16 cellular contexts compared by ENCODE assay signal in the genomic region with DNA sequence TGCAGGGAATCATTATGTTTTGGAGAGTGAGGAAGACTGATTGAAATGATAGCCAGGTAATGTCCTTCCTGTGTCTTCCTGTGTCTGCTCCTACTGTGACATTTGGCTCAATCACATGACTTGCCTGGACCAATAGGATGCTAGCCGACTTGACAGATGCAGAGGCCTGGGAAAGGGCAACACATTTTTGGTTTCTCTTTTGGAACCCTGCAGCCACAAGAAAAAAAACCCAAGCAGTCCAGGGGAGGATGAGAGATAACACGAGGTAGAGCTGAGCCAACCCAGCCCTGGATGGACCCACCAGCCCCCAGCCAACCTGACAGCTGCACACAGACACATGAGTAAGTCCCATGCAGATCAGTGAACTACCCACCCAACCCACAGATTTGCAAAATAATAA.
DNase-seq lines count a peak whose midpoint lies in the region; ATAC-seq and TF ChIP-seq lines count a peak whose summit lies in the region.
"Had no signal": no experiment of that assay in that cellular context is flagged by ENCODE, and none has a peak within 500 bp of the region (broad histone marks: within the 10 kb centered on the region; RNA-seq: fewer than 3 reads in every experiment).

No MANE protein-coding gene starts in this region.

- H3K36me3 ChIP-seq in DND-41 (ENCODE audit: insufficient read depth, low read length) (no peaks in the 10 kb centered on the region), Karpas-422 (ENCODE audit: insufficient read depth, low read length) (no peaks in the 10 kb centered on the region)
- H3K36me3 ChIP-seq: gastroesophageal sphincter had no signal

- H3K4me1 ChIP-seq in DND-41 (ENCODE audit: insufficient read depth, low read length) (no peaks in the 10 kb centered on the region), Karpas-422 (ENCODE audit: low read length) (peaks cover 7% of the 10 kb centered on the region)
- H3K4me1 ChIP-seq: gastroesophageal sphincter, testis had no signal

- no peaks in the 10 kb centered on the region for H3K27me3 ChIP-seq in DND-41 (ENCODE audit: insufficient read depth, low read length, poor library complexity)
- H3K27me3 ChIP-seq in Karpas-422 (ENCODE audit: low read length), result no peaks in the 10 kb centered on the region
- H3K27me3 ChIP-seq: gastroesophageal sphincter, testis had no signal

- H3K27ac Mint-ChIP-seq in activated T-helper 2 cell treated with anti-CD3 and anti-CD28 coated beads, Interferon-gamma antibody, Interleukin-2, Interleukin-4, amounts not matched to agents 10 μg/mL and 5 μg/mL and 100 μg/mL, durations not matched to agents 14 hours and 24 hours and 36 hours, result no peak overlapping the region
- H3K27ac Mint-ChIP-seq: activated naive CD4-positive, alpha-beta T cell treated with anti-CD3 and anti-CD28 coated beads, Interleukin-2, amount 50 U/mL, for 72 hours; dendritic cell treated with granulocyte-macrophage colony-stimulating factor and Interleukin-4, amounts not matched to agents 40 ng/mL and 50 ng/mL, for 4 days had no signal

- ATAC-seq in DND-41 (ENCODE audit: insufficient read depth, low read depth), result peak; percentile 50
- ATAC-seq in GM19025 (IDR thresholded peaks at IDR 0.05; ENCODE audit: low read depth, unreplicated experiment), result peak; percentile 96
- ATAC-seq in HG02623 (IDR thresholded peaks at IDR 0.05; ENCODE audit: unreplicated experiment), result peak; percentile 75
- no peak for ATAC-seq in HG03378 (IDR thresholded peaks at IDR 0.05; ENCODE audit: unreplicated experiment)
- ATAC-seq: activated naive CD4-positive, alpha-beta T cell treated with anti-CD3 and anti-CD28 coated beads, Interleukin-2, amount 50 U/mL, for 72 hours; gastroesophageal sphincter; Right ventricle myocardium inferior had no signal

- no peaks in the 10 kb centered on the region for H3K27me3 Mint-ChIP-seq in activated T-helper 2 cell treated with anti-CD3 and anti-CD28 coated beads, Interferon-gamma antibody, Interleukin-2, Interleukin-4, amounts not matched to agents 10 μg/mL and 5 μg/mL and 100 μg/mL, durations not matched to agents 14 hours and 24 hours and 36 hours (ENCODE audit: low read depth)
- H3K27me3 Mint-ChIP-seq: dendritic cell treated with granulocyte-macrophage colony-stimulating factor and Interleukin-4, amounts not matched to agents 40 ng/mL and 50 ng/mL, for 4 days had no signal

- intact Hi-C loops in activated T-helper 2 cell treated with anti-CD3 and anti-CD28 coated beads, Interferon-gamma antibody, Interleukin-2, Interleukin-4, amounts not matched to agents 10 μg/mL and 5 μg/mL and 100 μg/mL, durations not matched to agents 14 hours and 24 hours and 36 hours (cut with micrococcal nuclease), result no loop called here

- H3K79me2 ChIP-seq in DND-41 (ENCODE audit: insufficient read depth, low read length), result no peaks in the 10 kb centered on the region
- no peaks in the 10 kb centered on the region for H3K79me2 ChIP-seq in Karpas-422 (ENCODE audit: low read length)

- DNase-seq in DND-41, result peak; percentile 35
- peak; percentile 59 for DNase-seq in Karpas-422
- no peak for DNase-seq in activated T-helper 2 cell treated with anti-CD3 and anti-CD28 coated beads, Interferon-gamma antibody, Interleukin-2, Interleukin-4, amounts not matched to agents 10 μg/mL and 5 μg/mL and 100 μg/mL, durations not matched to agents 14 hours and 24 hours and 36 hours (ENCODE audit: low spot score)
- no peak for DNase-seq in HEK293T (ENCODE audit: extremely low spot score)
- no peak for DNase-seq in AML-193 (lab: John Stamatoyannopoulos, UW)
- DNase-seq: ACHN; activated CD4-positive, alpha-beta T cell treated with anti-CD3 and anti-CD28 coated beads for 1 hour; stimulated activated CD4-positive, alpha-beta T cell treated with anti-CD3 and anti-CD28 coated beads, Interleukin-4, amount 100 ng/mL, for 24 hours; testis had no signal

- no peak overlapping the region for H3K9ac ChIP-seq in DND-41 (ENCODE audit: low read depth, low read length)
- 0 out of 2 replicates have a peak overlapping the region, but pooled peaks have one; percentile 16 for H3K9ac ChIP-seq in Karpas-422 (ENCODE audit: low read length)

- CTCF ChIA-PET in HEK293T (lab: Yijun Ruan, JAX), result no interaction called here

- TF ChIP-seq CTCF in DND-41 (IDR thresholded peaks at IDR 0.05; ENCODE audit: borderline replicate concordance, extremely low read depth, low read length, poor library complexity, severe bottlenecking), result no peak

- H3K9me3 ChIP-seq in DND-41 (ENCODE audit: insufficient read depth, low read length, severe bottlenecking), result no peaks in the 10 kb centered on the region
- no peaks in the 10 kb centered on the region; the same call in 1 of the 2 replicates for H3K9me3 ChIP-seq in Karpas-422 (ENCODE audit: low read length)
- H3K9me3 ChIP-seq: gastroesophageal sphincter, testis had no signal

- H3K4me3 ChIP-seq in DND-41 (ENCODE audit: low read depth in 1 of 2, low read length in 2 of 2) (no peak overlapping the region), Karpas-422 (ENCODE audit: low read length) (peak overlapping the region; percentile 23; the same call in 1 of the 2 replicates)
- H3K4me3 ChIP-seq: gastroesophageal sphincter, testis had no signal

- H3K4me3 Mint-ChIP-seq in activated T-helper 2 cell treated with anti-CD3 and anti-CD28 coated beads, Interferon-gamma antibody, Interleukin-2, Interleukin-4, amounts not matched to agents 10 μg/mL and 5 μg/mL and 100 μg/mL, durations not matched to agents 14 hours and 24 hours and 36 hours (ENCODE audit: low read depth), result no peak overlapping the region
- H3K4me3 Mint-ChIP-seq: dendritic cell treated with granulocyte-macrophage colony-stimulating factor and Interleukin-4, amounts not matched to agents 40 ng/mL and 50 ng/mL, for 4 days had no signal

- H3K4me2 ChIP-seq in DND-41 (ENCODE audit: insufficient read depth, low read length) (no peak overlapping the region), Karpas-422 (ENCODE audit: low read depth, low read length, poor library complexity, severe bottlenecking) (no peak overlapping the region)

- H3K4me1 Mint-ChIP-seq in activated T-helper 2 cell treated with anti-CD3 and anti-CD28 coated beads, Interferon-gamma antibody, Interleukin-2, Interleukin-4, amounts not matched to agents 10 μg/mL and 5 μg/mL and 100 μg/mL, durations not matched to agents 14 hours and 24 hours and 36 hours (ENCODE audit: low read depth), result no peaks in the 10 kb centered on the region

- POLR2A ChIA-PET in HEK293T (lab: Yijun Ruan, JAX), result no interaction called here

- H3K36me3 Mint-ChIP-seq in activated T-helper 2 cell treated with anti-CD3 and anti-CD28 coated beads, Interferon-gamma antibody, Interleukin-2, Interleukin-4, amounts not matched to agents 10 μg/mL and 5 μg/mL and 100 μg/mL, durations not matched to agents 14 hours and 24 hours and 36 hours (ENCODE audit: low read depth), result no peaks in the 10 kb centered on the region

- H4K20me1 ChIP-seq in DND-41 (ENCODE audit: insufficient read depth, low read length) (no peaks in the 10 kb centered on the region), Karpas-422 (ENCODE audit: insufficient read depth, low read depth, low read length) (no peaks in the 10 kb centered on the region)

- H2AFZ ChIP-seq in DND-41 (ENCODE audit: low read depth, low read length) (no peak overlapping the region), Karpas-422 (ENCODE audit: low read length) (peak overlapping the region; percentile 73; the same call in 1 of the 2 replicates)

- peaks cover 6% of the 10 kb centered on the region for H3K9me3 Mint-ChIP-seq in activated T-helper 2 cell treated with anti-CD3 and anti-CD28 coated beads, Interferon-gamma antibody, Interleukin-2, Interleukin-4, amounts not matched to agents 10 μg/mL and 5 μg/mL and 100 μg/mL, durations not matched to agents 14 hours and 24 hours and 36 hours

- H3K27ac ChIP-seq in DND-41 (ENCODE audit: low read length), result no peak overlapping the region
- no peak overlapping the region for H3K27ac ChIP-seq in Karpas-422 (ENCODE audit: low read length)
- H3K27ac ChIP-seq: gastroesophageal sphincter, testis had no signal

- no peaks in the 10 kb centered on the region for H3K9me2 ChIP-seq in Karpas-422 (replicated peaks; ENCODE audit: insufficient read depth, low read length)

TF ChIP-seq in HEK293T, 16 proteins besides CTCF, POLR2A, EP300 and RAD21:
- no peak for TF ChIP-seq L3MBTL2 (conservative IDR thresholded peaks at IDR 0.05)
- TF ChIP-seq NFRKB (IDR thresholded peaks at IDR 0.05), result no peak
- TF ChIP-seq SP1 (IDR thresholded peaks at IDR 0.05), result no peak
- TF ChIP-seq FOXM1 (IDR thresholded peaks at IDR 0.05; ENCODE audit: borderline replicate concordance), result no peak
- TF ChIP-seq ZNF384 (IDR thresholded peaks at IDR 0.05), result no peak
- TF ChIP-seq SUZ12 (IDR thresholded peaks at IDR 0.05), result no peak
- no peak for TF ChIP-seq ELF4 (IDR thresholded peaks at IDR 0.05)
- TF ChIP-seq CTBP1 (IDR thresholded peaks at IDR 0.05; ENCODE audit: borderline replicate concordance), result no peak
- TF ChIP-seq FOXA1 (IDR thresholded peaks at IDR 0.05), result no peak
- no peak for TF ChIP-seq ARNT (IDR thresholded peaks at IDR 0.05)
- no peak for TF ChIP-seq FOXK2 (IDR thresholded peaks at IDR 0.05)
- TF ChIP-seq LEF1 (IDR thresholded peaks at IDR 0.05; ENCODE audit: borderline replicate concordance), result no peak
- TF ChIP-seq TARDBP (IDR thresholded peaks at IDR 0.05), result no peak
- no peak for TF ChIP-seq BHLHE40 (IDR thresholded peaks at IDR 0.05; ENCODE audit: borderline replicate concordance)
- TF ChIP-seq HDGF (IDR thresholded peaks at IDR 0.05; ENCODE audit: borderline replicate concordance), result no peak
- TF ChIP-seq, protein P1, sequence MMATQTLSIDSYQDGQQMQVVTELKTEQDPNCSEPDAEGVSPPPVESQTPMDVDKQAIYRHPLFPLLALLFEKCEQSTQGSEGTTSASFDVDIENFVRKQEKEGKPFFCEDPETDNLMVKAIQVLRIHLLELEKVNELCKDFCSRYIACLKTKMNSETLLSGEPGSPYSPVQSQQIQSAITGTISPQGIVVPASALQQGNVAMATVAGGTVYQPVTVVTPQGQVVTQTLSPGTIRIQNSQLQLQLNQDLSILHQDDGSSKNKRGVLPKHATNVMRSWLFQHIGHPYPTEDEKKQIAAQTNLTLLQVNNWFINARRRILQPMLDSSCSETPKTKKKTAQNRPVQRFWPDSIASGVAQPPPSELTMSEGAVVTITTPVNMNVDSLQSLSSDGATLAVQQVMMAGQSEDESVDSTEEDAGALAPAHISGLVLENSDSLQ (IDR thresholded peaks at IDR 0.05), result no peak

Comparison
In these comparisons a context has a peak if more than half of its experiments do, and no peak if none do; other contexts are left out.
1. DNase-seq: peak in DND-41 (single experiment) and Karpas-422 (single experiment); none in activated T-helper 2 cell treated with anti-CD3 and anti-CD28 coated beads, Interferon-gamma antibody, Interleukin-2, Interleukin-4, amounts not matched to agents 10 μg/mL and 5 μg/mL and 100 μg/mL, durations not matched to agents 14 hours and 24 hours and 36 hours (single experiment), HEK293T (single experiment) and AML-193 (0 of 2).